ENCODE assay signal across 1 cellular context in genomic region chr2:101147062-101147461, GRCh38.
TF ChIP-seq lines count a peak whose summit lies in the region.

No MANE protein-coding gene starts in this region.

TF ChIP-seq in GM23338, 12 proteins besides CTCF, POLR2A, EP300 and RAD21 (continued from another document):
- TF ChIP-seq REST (IDR thresholded peaks at IDR 0.05; ENCODE audit: unreplicated experiment) (no peak), ZNF331 (CRISPR knock-in tag; IDR thresholded peaks at IDR 0.05; ENCODE audit: low read depth) (no peak), CREB1 (CRISPR knock-in tag; IDR thresholded peaks at IDR 0.05; ENCODE audit: low read depth) (no peak), NANOG (IDR thresholded peaks at IDR 0.05; ENCODE audit: borderline replicate concordance) (no peak), POLR2AphosphoS5 (IDR thresholded peaks at IDR 0.05; ENCODE audit: low read depth) (no peak), ZNF462 (CRISPR knock-in tag; IDR thresholded peaks at IDR 0.05) (no peak), ZNF114 (CRISPR knock-in tag; IDR thresholded peaks at IDR 0.05) (no peak)
- TF ChIP-seq, protein P1, sequence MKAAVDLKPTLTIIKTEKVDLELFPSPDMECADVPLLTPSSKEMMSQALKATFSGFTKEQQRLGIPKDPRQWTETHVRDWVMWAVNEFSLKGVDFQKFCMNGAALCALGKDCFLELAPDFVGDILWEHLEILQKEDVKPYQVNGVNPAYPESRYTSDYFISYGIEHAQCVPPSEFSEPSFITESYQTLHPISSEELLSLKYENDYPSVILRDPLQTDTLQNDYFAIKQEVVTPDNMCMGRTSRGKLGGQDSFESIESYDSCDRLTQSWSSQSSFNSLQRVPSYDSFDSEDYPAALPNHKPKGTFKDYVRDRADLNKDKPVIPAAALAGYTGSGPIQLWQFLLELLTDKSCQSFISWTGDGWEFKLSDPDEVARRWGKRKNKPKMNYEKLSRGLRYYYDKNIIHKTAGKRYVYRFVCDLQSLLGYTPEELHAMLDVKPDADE (IDR thresholded peaks at IDR 0.05), result no peak
